8 cellular contexts compared by ENCODE assay signal in genomic region chr2:178482437-178482836, GRCh38. TPM values are rescaled to one million over a fixed set of nuclear protein-coding genes. Genes with fewer than 3 reads are reported as not detected.
DNase-seq lines count a peak whose midpoint lies in the region; ATAC-seq and TF ChIP-seq lines count a peak whose summit lies in the region.

No MANE protein-coding gene starts in this region.

- H3K36me3 ChIP-seq in effector memory CD4-positive, alpha-beta T cell (ENCODE audit: control insufficient read depth, insufficient read depth, low read length), result no peaks in the 10 kb centered on the region

- no peaks in the 10 kb centered on the region for H3K27me3 ChIP-seq in effector memory CD4-positive, alpha-beta T cell (replicated peaks; ENCODE audit: control insufficient read depth, insufficient read depth, low read length, poor library complexity, severe bottlenecking)

- H3K4me1 ChIP-seq in effector memory CD4-positive, alpha-beta T cell (ENCODE audit: control insufficient read depth, insufficient read depth, low read length, poor library complexity, severe bottlenecking), result peaks cover 16% of the 10 kb centered on the region

- no peak overlapping the region for H3K4me3 ChIP-seq in effector memory CD4-positive, alpha-beta T cell (ENCODE audit: insufficient read depth, low read depth, low read length, poor library complexity, severe bottlenecking)

- in situ Hi-C loops in Caki2 (cut with HindIII; ENCODE audit: low pct_unique_long_range_greater_than_20kb, low sequenced_read_pairs), result no loop called here

- no peak for TF ChIP-seq POLR2A in erythroblast (IDR thresholded peaks at IDR 0.05; ENCODE audit: low read length)

- ATAC-seq in GM19452 (IDR thresholded peaks at IDR 0.05; ENCODE audit: unreplicated experiment), result peak; percentile 34
- ATAC-seq in HG03565 (IDR thresholded peaks at IDR 0.05; ENCODE audit: unreplicated experiment), result peak; percentile 30

- no peaks in the 10 kb centered on the region for H3K9me3 ChIP-seq in effector memory CD4-positive, alpha-beta T cell (ENCODE audit: control insufficient read depth, low read length)

- DNase-seq in Caki2 (ENCODE audit: low read depth) (peak; percentile 71), erythroblast (lab: John Stamatoyannopoulos, UW) (peak; percentile 55 to 65), NCI-H1048 (lab: John Stamatoyannopoulos, UW) (no peak), nucleus accumbens (lab: John Stamatoyannopoulos, UW) (no peak), NCI-H1105 (lab: John Stamatoyannopoulos, UW) (no peak)
- no peak for DNase-seq in effector memory CD4-positive, alpha-beta T cell

- H3K27ac ChIP-seq in effector memory CD4-positive, alpha-beta T cell (ENCODE audit: insufficient read depth, low read length, poor library complexity, severe bottlenecking), result no peak overlapping the region

RNA-seq across cellular contexts. Expression of gene PLEKHA3, which starts 2.2 kb away (rescaled TPM):
- total RNA-seq in Caki2 (2014; rRNA removed; shearing (Covaris generic); ENCODE audit: low replicate concordance), result 10.8 and 35.1 TPM in 2 replicates

RNA-seq across cellular contexts. Expression of gene FKBP7, which starts 4.0 kb away (rescaled TPM):
- total RNA-seq in Caki2 (2014; rRNA removed; shearing (Covaris generic); ENCODE audit: low replicate concordance), result 60.6 and 61.8 TPM in 2 replicates

RNA-seq across cellular contexts. Expression of gene PJVK, which starts 31.3 kb away (rescaled TPM):
- 0.64 and 4.7 TPM in 2 replicates for total RNA-seq in Caki2 (2014; rRNA removed; shearing (Covaris generic); ENCODE audit: low replicate concordance)

RNA-seq across cellular contexts. Expression of gene PRKRA, which starts 31.5 kb away (rescaled TPM):
- 94.4 and 98.5 TPM in 2 replicates for total RNA-seq in Caki2 (2014; rRNA removed; shearing (Covaris generic); ENCODE audit: low replicate concordance)

Comparison
In these comparisons a context has a peak if more than half of its experiments do, and no peak if none do; other contexts are left out.
1. DNase-seq: peak in Caki2 (single experiment) and erythroblast (2 of 2); none in NCI-H1048 (single experiment), nucleus accumbens (0 of 56), effector memory CD4-positive, alpha-beta T cell (0 of 3) and NCI-H1105 (single experiment).